10 cellular contexts compared by ENCODE assay signal in the genomic region with DNA sequence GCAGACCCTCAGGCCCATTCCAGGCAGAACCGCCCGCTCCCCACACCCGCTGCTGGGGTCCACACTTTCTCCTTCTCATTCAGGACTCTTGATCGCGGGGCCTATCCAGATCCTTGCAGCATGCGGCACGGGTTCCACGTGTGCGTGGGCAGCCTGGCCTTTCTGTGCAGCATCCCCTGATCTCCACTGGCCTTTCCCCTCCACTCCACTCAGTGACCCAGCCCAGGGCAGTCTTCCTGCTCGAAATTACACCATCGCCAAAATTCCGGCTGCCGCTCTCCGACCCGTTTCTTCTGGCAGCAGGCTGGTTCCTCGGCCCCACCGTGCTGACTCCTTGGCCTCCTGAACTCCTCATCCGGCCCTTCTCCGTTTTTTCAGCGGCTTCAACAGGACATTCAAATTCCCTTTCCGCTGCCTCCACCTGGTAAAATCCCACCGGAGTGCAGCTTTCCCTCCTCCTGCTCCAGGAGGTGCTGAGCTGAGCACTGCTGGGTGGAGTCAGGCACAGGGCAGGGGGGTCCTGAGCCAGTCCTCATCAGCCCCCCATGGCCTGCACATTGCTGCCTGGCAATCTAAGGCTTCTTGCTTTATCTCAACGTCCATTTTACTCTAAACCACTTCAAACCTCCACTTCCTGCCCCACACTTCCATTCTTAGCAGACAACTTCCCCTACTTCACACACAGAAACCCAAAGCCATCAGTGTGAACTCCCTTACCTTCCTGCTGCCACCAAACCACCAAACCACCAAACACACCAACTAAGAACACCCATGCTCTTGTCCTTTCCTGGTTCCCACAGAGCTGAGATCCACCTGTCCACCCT. TPM values are rescaled to one million over a fixed set of nuclear protein-coding genes. Genes with fewer than 3 reads are reported as not detected.
DNase-seq lines count a peak whose midpoint lies in the region; ATAC-seq and TF ChIP-seq lines count a peak whose summit lies in the region.
"Had no signal": no experiment of that assay in that cellular context is flagged by ENCODE, and none has a peak within 500 bp of the region (broad histone marks: within the 10 kb centered on the region; RNA-seq: fewer than 3 reads in every experiment).

No MANE protein-coding gene starts in this region.

- H3K9me3 ChIP-seq in MM.1S (replicated peaks; ENCODE audit: insufficient read depth, low read length) (no peaks in the 10 kb centered on the region), right atrium auricular region (no peaks in the 10 kb centered on the region), thyroid gland (no peaks in the 10 kb centered on the region)

- H3K27me3 ChIP-seq in MM.1S (replicated peaks; ENCODE audit: insufficient read depth, low read length) = no peaks in the 10 kb centered on the region
- H3K27me3 ChIP-seq in right atrium auricular region = no peaks in the 10 kb centered on the region
- H3K27me3 ChIP-seq in thyroid gland = no peaks in the 10 kb centered on the region

- H3K79me2 ChIP-seq in MM.1S (ENCODE audit: low read length) = peaks cover 44% of the 10 kb centered on the region

- intact Hi-C loops in thyroid gland (cut with DNase I) = loop anchor here (10.0 kb wide), 1 partner anchor 51 kb away; a partner anchor contains a TSS

- H3K36me3 ChIP-seq in MM.1S (replicated peaks; ENCODE audit: insufficient read depth, low read length) (no peaks in the 10 kb centered on the region), right atrium auricular region (peaks cover 7% of the 10 kb centered on the region), thyroid gland (no peaks in the 10 kb centered on the region)

- TF ChIP-seq CTCF in MM.1S (IDR thresholded peaks at IDR 0.05; ENCODE audit: low read length) = no peak
- no peak for TF ChIP-seq CTCF in right atrium auricular region (IDR thresholded peaks at IDR 0.05)
- no peak for TF ChIP-seq CTCF in thyroid gland (IDR thresholded peaks at IDR 0.05)
- no peak for TF ChIP-seq CTCF in coronary artery (IDR thresholded peaks at IDR 0.05)

- no peak overlapping the region; the same call in 1 of the 2 replicates for H3K4me3 ChIP-seq in MM.1S (ENCODE audit: low read length)
- no peak overlapping the region for H3K4me3 ChIP-seq in right atrium auricular region
- no peak overlapping the region for H3K4me3 ChIP-seq in thyroid gland (replicated peaks in 1 of 3)
- no peak overlapping the region for H3K4me3 ChIP-seq in coronary artery
- H3K4me3 ChIP-seq: skin epidermis had no signal

- H4K20me1 ChIP-seq in MM.1S (ENCODE audit: insufficient read depth, low read length) = no peaks in the 10 kb centered on the region

- DNase-seq in MM.1S (peak; percentile 46), germinal center (ENCODE audit: low spot score) (peak; percentile 40), right atrium auricular region (ENCODE audit: low spot score) (no peak), LoVo (ENCODE audit: low spot score) (no peak), thyroid gland (no peak), coronary artery (ENCODE audit: low spot score) (no peak)

- no peak overlapping the region for H2AFZ ChIP-seq in MM.1S (ENCODE audit: low read length)

- no peak for TF ChIP-seq POLR2A in thyroid gland (IDR thresholded peaks at IDR 0.05)

- H3K4me1 ChIP-seq in MM.1S (ENCODE audit: low read length) (peaks cover 17% of the 10 kb centered on the region), right atrium auricular region (peaks cover 0 to 25% of the 10 kb centered on the region in 2 donors), thyroid gland (peaks cover 0 to 8% of the 10 kb centered on the region in 2 donors)

- peak overlapping the region; percentile 52; the same call in 1 of the 2 replicates for H3K4me2 ChIP-seq in MM.1S (ENCODE audit: low read depth, low read length)
- H3K4me2 ChIP-seq: KMS-11 had no signal

- H3K9ac ChIP-seq in MM.1S (ENCODE audit: low read length) = no peak overlapping the region
- H3K9ac ChIP-seq: KMS-11 had no signal

- WGBS in thyroid gland, 2 donors = 85 to 89% methylated on average over 23 of the region's 23 CpGs

- no peaks in the 10 kb centered on the region for H3K9me2 ChIP-seq in MM.1S (replicated peaks; ENCODE audit: insufficient read depth, low read length)

- 0 out of 2 replicates have a peak, but pooled peaks cover 4% of the 10 kb centered on the region for H3F3A ChIP-seq in MM.1S (ENCODE audit: insufficient read depth, low read length)

- peak; percentile 69 for ATAC-seq in GM18517 (IDR thresholded peaks at IDR 0.05; ENCODE audit: unreplicated experiment)
- peak; percentile 75 for ATAC-seq in GM21825 (IDR thresholded peaks at IDR 0.05; ENCODE audit: unreplicated experiment)

- H3K27ac ChIP-seq in MM.1S (ENCODE audit: low read length) (peak overlapping the region; percentile 35; the same call in 1 of the 2 replicates), right atrium auricular region (no peak overlapping the region), thyroid gland (no peak overlapping the region), coronary artery (no peak overlapping the region)
- H3K27ac ChIP-seq: KMS-11, skin epidermis had no signal

RNA-seq across cellular contexts. Expression of a gene that starts 9.0 kb away (rescaled TPM):
- total RNA-seq in right atrium auricular region (10 to 100 TPM; 29.4 TPM), thyroid gland (10 to 100 TPM; 36.8 to 53.5 (median 48.4) TPM)

RNA-seq across cellular contexts. Expression of a gene that starts 25.2 kb away (rescaled TPM):
- total RNA-seq in right atrium auricular region (not detected), thyroid gland (under 1 TPM in 3 of 4 donors, not detected in 1; 0.21 to 0.67 (median 0.59) TPM)

RNA-seq across cellular contexts. Expression of a gene that starts 49.4 kb away (rescaled TPM):
- total RNA-seq in right atrium auricular region = 100 to 1,000 TPM; 250 to 616 TPM
- total RNA-seq in thyroid gland = 100 to 1,000 TPM in 2 of 4 donors, 10 to 100 TPM in 2; 69.1 to 128 (median 103) TPM

Comparison
In these comparisons a context has a peak if more than half of its experiments do, and no peak if none do; other contexts are left out.
1. DNase-seq: peak in MM.1S (single experiment) and germinal center (single experiment); none in right atrium auricular region (single experiment), LoVo (single experiment), thyroid gland (0 of 2) and coronary artery (single experiment).